ENCODE assay signal across 17 cellular contexts in genomic region chr18:77137851-77138250, GRCh38. TPM values are rescaled to one million over a fixed set of nuclear protein-coding genes. Genes with fewer than 3 reads are reported as not detected.
DNase-seq lines count a peak whose midpoint lies in the region; TF ChIP-seq lines count a peak whose summit lies in the region.
"Had no signal": no experiment of that assay in that cellular context is flagged by ENCODE, and none has a peak within 500 bp of the region (broad histone marks: within the 10 kb centered on the region; RNA-seq: fewer than 3 reads in every experiment).

No MANE protein-coding gene starts in this region.

- H3K36me3 ChIP-seq in testis (ENCODE audit: low read depth, missing control alignments) (no peaks in the 10 kb centered on the region), BE2C (no peaks in the 10 kb centered on the region), WERI-Rb-1 (no peaks in the 10 kb centered on the region)

- H3K4me3 ChIP-seq in testis: no peak overlapping the region
- H3K4me3 ChIP-seq in BE2C (ENCODE audit: low read depth, low read length): no peak overlapping the region
- no peak overlapping the region for H3K4me3 ChIP-seq in WERI-Rb-1 (ENCODE audit: low read depth, low read length)
- H3K4me3 ChIP-seq: K562 had no signal

- H3K27ac Mint-ChIP-seq in dendritic cell treated with granulocyte-macrophage colony-stimulating factor and Interleukin-4, amounts not matched to agents 40 ng/mL and 50 ng/mL, for 4 days: peak overlapping the region; percentile 52

- no peaks in the 10 kb centered on the region for H3K27me3 ChIP-seq in testis
- H3K27me3 ChIP-seq in BE2C: no peaks in the 10 kb centered on the region
- H3K27me3 ChIP-seq in WERI-Rb-1 (ENCODE audit: insufficient read depth, low read depth, severe bottlenecking): no peaks in the 10 kb centered on the region

- peaks cover 17% of the 10 kb centered on the region for H3K36me3 Mint-ChIP-seq in dendritic cell treated with granulocyte-macrophage colony-stimulating factor and Interleukin-4, amounts not matched to agents 40 ng/mL and 50 ng/mL, for 4 days (ENCODE audit: low read depth)

- WGBS in testis, 2 donors: 47 to 54% methylated on average over 9 of the region's 9 CpGs

- peaks cover 9% of the 10 kb centered on the region for H3K9me3 Mint-ChIP-seq in dendritic cell treated with granulocyte-macrophage colony-stimulating factor and Interleukin-4, amounts not matched to agents 40 ng/mL and 50 ng/mL, for 4 days

- peak; percentile 21 for DNase-seq in NCI-H1694 treated with DMSO at 0.1 percent for 48 hours (lab: John Stamatoyannopoulos, UW)
- DNase-seq in NCI-H1694 (lab: John Stamatoyannopoulos, UW): no peak
- DNase-seq in testis: no peak
- DNase-seq in BE2C: no peak
- DNase-seq in putamen (ENCODE audit: low spot score): no peak
- no peak for DNase-seq in WERI-Rb-1
- DNase-seq: COR-L47, NCI-H1048, NCI-H2107, NCI-H226, OCI-M1, SHP77 treated with DMSO at 0.1 percent for 48 hours had no signal

- TF ChIP-seq CTCF in C4-2B (conservative IDR thresholded peaks at IDR 0.05) (no peak), testis (IDR thresholded peaks at IDR 0.05) (no peak), BE2C (IDR thresholded peaks at IDR 0.05; ENCODE audit: low read depth, low read length) (no peak), WERI-Rb-1 (IDR thresholded peaks at IDR 0.05; ENCODE audit: low read depth, low read length) (no peak)

- H3K4me3 Mint-ChIP-seq in dendritic cell treated with granulocyte-macrophage colony-stimulating factor and Interleukin-4, amounts not matched to agents 40 ng/mL and 50 ng/mL, for 4 days: no peak overlapping the region
- H3K4me3 Mint-ChIP-seq: CD14-positive monocyte had no signal

- no peak for TF ChIP-seq POLR2A in testis (IDR thresholded peaks at IDR 0.05)

- H3K9me3 ChIP-seq in testis (no peaks in the 10 kb centered on the region), BE2C (no peaks in the 10 kb centered on the region), WERI-Rb-1 (ENCODE audit: severe bottlenecking) (peaks cover 9% of the 10 kb centered on the region)

- peak overlapping the region; percentile 54 for H3K27ac ChIP-seq in C4-2B
- peak overlapping the region; percentile 33 to 36 for H3K27ac ChIP-seq in testis
- no peak overlapping the region for H3K27ac ChIP-seq in WERI-Rb-1

- peaks cover 60% of the 10 kb centered on the region for H3K4me1 Mint-ChIP-seq in dendritic cell treated with granulocyte-macrophage colony-stimulating factor and Interleukin-4, amounts not matched to agents 40 ng/mL and 50 ng/mL, for 4 days (ENCODE audit: low read depth)

- intact Hi-C loops in dendritic cell treated with granulocyte-macrophage colony-stimulating factor and Interleukin-4, amounts not matched to agents 40 ng/mL and 50 ng/mL, for 4 days (cut with micrococcal nuclease): loop anchor here (10.0 kb wide), 1 partner anchor 313 kb away; the partner anchor contains the start of gene ZNF236
- intact Hi-C loops in testis (cut with DNase I; ENCODE audit: low total_unique reads): no loop called here

- H3K4me1 ChIP-seq in testis (peaks cover 21% of the 10 kb centered on the region), BE2C (0 out of 2 replicates have a peak, but pooled peaks cover 2% of the 10 kb centered on the region)

- H3K27me3 Mint-ChIP-seq in dendritic cell treated with granulocyte-macrophage colony-stimulating factor and Interleukin-4, amounts not matched to agents 40 ng/mL and 50 ng/mL, for 4 days: peaks cover 1% of the 10 kb centered on the region

RNA-seq across cellular contexts. Expression of gene MBP, which starts 5.3 kb away (rescaled TPM):
- total RNA-seq in testis: 10 to 100 TPM; 15.4 to 20.3 TPM
- polyA plus RNA-seq in testis (ENCODE audit: insufficient read depth, low read depth, low replicate concordance): 16.7 TPM
- 0.56 TPM for polyA plus RNA-seq in BE2C (2012; ENCODE audit: insufficient read depth, insufficient read length, low read depth)
- total RNA-seq: A172 had no signal
- polyA plus RNA-seq: K562 had no signal
